Comparison of ENCODE assay signal across 1 cellular context in genomic region chr9:130110166-130110565, GRCh38.
TF ChIP-seq lines count a peak whose summit lies in the region.

No MANE protein-coding gene starts in this region.

TF ChIP-seq in GM23338, 12 proteins besides CTCF, POLR2A, EP300 and RAD21 (continued from another document):
- TF ChIP-seq REST (IDR thresholded peaks at IDR 0.05; ENCODE audit: unreplicated experiment) (no peak), EZH2phosphoT487 (IDR thresholded peaks at IDR 0.05; ENCODE audit: unreplicated experiment) (no peak), ZNF462 (CRISPR knock-in tag; IDR thresholded peaks at IDR 0.05) (no peak), ZNF331 (CRISPR knock-in tag; IDR thresholded peaks at IDR 0.05; ENCODE audit: low read depth) (no peak), ZNF114 (CRISPR knock-in tag; IDR thresholded peaks at IDR 0.05) (no peak)
